Comparison of ENCODE assay signal across 13 cellular contexts in the genomic region with DNA sequence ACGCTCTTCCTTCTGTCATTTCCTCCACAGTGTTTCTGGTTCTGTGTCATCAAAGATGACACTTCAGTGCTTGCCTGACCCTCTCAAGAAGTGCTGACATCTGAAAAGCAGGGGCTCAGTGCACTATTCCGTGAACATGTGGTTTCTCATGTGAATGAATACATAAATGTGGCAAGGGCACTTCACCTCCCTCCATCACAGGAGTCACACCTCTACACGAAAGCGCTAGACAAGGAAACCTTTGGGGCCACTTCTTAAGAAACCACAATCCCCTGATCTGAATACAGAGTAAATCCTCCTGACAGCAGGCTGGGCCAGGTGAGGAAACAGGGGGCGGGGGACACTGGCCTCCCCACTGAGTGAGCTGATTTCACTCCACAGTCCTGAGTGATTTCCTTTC.
DNase-seq lines count a peak whose midpoint lies in the region; ATAC-seq and TF ChIP-seq lines count a peak whose summit lies in the region.
"Had no signal": no experiment of that assay in that cellular context is flagged by ENCODE, and none has a peak within 500 bp of the region (broad histone marks: within the 10 kb centered on the region; RNA-seq: fewer than 3 reads in every experiment).

No MANE protein-coding gene starts in this region.

- H3K27me3 ChIP-seq in CD8-positive, alpha-beta T cell (ENCODE audit: insufficient read depth, low read length): no peaks in the 10 kb centered on the region

- no peaks in the 10 kb centered on the region for H3K36me3 Mint-ChIP-seq in CD8-positive, alpha-beta T cell
- peaks cover 2% of the 10 kb centered on the region for H3K36me3 Mint-ChIP-seq in T-helper 17 cell (ENCODE audit: low read depth)
- H3K36me3 Mint-ChIP-seq: CD14-positive monocyte had no signal

- peak; percentile 77 for ATAC-seq in CD8-positive, alpha-beta T cell
- ATAC-seq in GM18858 (IDR thresholded peaks at IDR 0.05; ENCODE audit: unreplicated experiment) (peak; percentile 67), HG02642 (IDR thresholded peaks at IDR 0.05; ENCODE audit: poor library complexity, unreplicated experiment) (peak; percentile 69), T-helper 17 cell (peak; percentile 28)

- no peak for TF ChIP-seq CTCF in CD8-positive, alpha-beta T cell (IDR thresholded peaks at IDR 0.05)

- H3K27me3 Mint-ChIP-seq in CD8-positive, alpha-beta T cell (ENCODE audit: low read depth): peaks cover 19% of the 10 kb centered on the region
- peaks cover 66% of the 10 kb centered on the region for H3K27me3 Mint-ChIP-seq in T-helper 17 cell

- H3K4me1 ChIP-seq in CD8-positive, alpha-beta T cell (ENCODE audit: insufficient read depth, low read length): peaks cover 19% of the 10 kb centered on the region

- intact Hi-C loops in CD8-positive, alpha-beta T cell (cut with DNase I, micrococcal nuclease): no loop called here

- no peak overlapping the region for H3K4me3 Mint-ChIP-seq in CD8-positive, alpha-beta T cell
- H3K4me3 Mint-ChIP-seq in T-helper 17 cell: peak overlapping the region; percentile 4
- H3K4me3 Mint-ChIP-seq: CD14-positive monocyte, nephron progenitor cell had no signal

- POLR2A ChIA-PET in CD8-positive, alpha-beta T cell (lab: Charles Lee): no interaction called here

- H3K9me3 ChIP-seq in CD8-positive, alpha-beta T cell (ENCODE audit: low read length): no peaks in the 10 kb centered on the region
- no peaks in the 10 kb centered on the region for H3K9me3 ChIP-seq in T-helper 17 cell (ENCODE audit: control insufficient read depth, low read length, poor library complexity, severe bottlenecking)

- peak overlapping the region; percentile 20 for H3K27ac Mint-ChIP-seq in CD8-positive, alpha-beta T cell
- peak overlapping the region; percentile 22 for H3K27ac Mint-ChIP-seq in T-helper 17 cell
- H3K27ac Mint-ChIP-seq: CD14-positive monocyte, nephron progenitor cell had no signal

- H3K4me1 Mint-ChIP-seq in CD8-positive, alpha-beta T cell (ENCODE audit: low read depth): peaks cover 37% of the 10 kb centered on the region
- H3K4me1 Mint-ChIP-seq in T-helper 17 cell: peaks cover 14% of the 10 kb centered on the region
- H3K4me1 Mint-ChIP-seq: CD14-positive monocyte had no signal

- H3K9me3 Mint-ChIP-seq in CD8-positive, alpha-beta T cell: no peaks in the 10 kb centered on the region
- H3K9me3 Mint-ChIP-seq: nephron progenitor cell had no signal

- CTCF ChIA-PET in CD8-positive, alpha-beta T cell (lab: Charles Lee): no interaction called here

- H3K4me3 ChIP-seq in CD8-positive, alpha-beta T cell (ENCODE audit: low read depth, low read length): no peak overlapping the region
- H3K4me3 ChIP-seq: smooth muscle cell had no signal

- no peak overlapping the region for H3K27ac ChIP-seq in CD8-positive, alpha-beta T cell (ENCODE audit: low read depth, low read length)
- no peak overlapping the region for H3K27ac ChIP-seq in caudate nucleus (ENCODE audit: low read depth, low read length)

- peak in 2 of 7 experiments; percentile 8 to 39 for DNase-seq in CD8-positive, alpha-beta T cell
- DNase-seq in T-helper 17 cell: no peak
- DNase-seq in D341Med (ENCODE audit: low spot score): no peak
- no peak for DNase-seq in caudate nucleus (lab: John Stamatoyannopoulos, UW)
- DNase-seq in SIG-M5 (lab: John Stamatoyannopoulos, UW): no peak
- no peak for DNase-seq in NCI-H1694 (lab: John Stamatoyannopoulos, UW)
- DNase-seq: activated CD8-positive, alpha-beta memory T cell treated with anti-CD3 and anti-CD28 coated beads, Interleukin-2, amount 50 U/mL, for 4 hours; NCI-H1436; nephron progenitor cell had no signal

- H3K36me3 ChIP-seq in CD8-positive, alpha-beta T cell (ENCODE audit: insufficient read depth, low read length): no peaks in the 10 kb centered on the region
